ENCODE assay signal across 8 cellular contexts in genomic region chr1:10941891-10942541, GRCh38.
DNase-seq lines count a peak whose midpoint lies in the region; ATAC-seq, FAIRE-seq and TF ChIP-seq lines count a peak whose summit lies in the region.

No MANE protein-coding gene starts in this region.

- FAIRE-seq in astrocyte (lab: Jason Lieb, UNC): no peak

- H3K9me3 Mint-ChIP-seq in astrocyte (ENCODE audit: unreplicated experiment) (no peaks in the 10 kb centered on the region), immature natural killer cell (no peaks in the 10 kb centered on the region)

- peak; percentile 74 for TF ChIP-seq CTCF in astrocyte (IDR thresholded peaks at IDR 0.05; ENCODE audit: insufficient read depth, low read depth, low read length)

- no peak for ATAC-seq in GM18868 (IDR thresholded peaks at IDR 0.05; ENCODE audit: unreplicated experiment)

- H3K27me3 ChIP-seq in BLaER1: peaks cover 46% of the 10 kb centered on the region
- no peaks in the 10 kb centered on the region for H3K27me3 ChIP-seq in H7 (ENCODE audit: control insufficient read depth, insufficient read depth, low read length)
- H3K27me3 ChIP-seq in astrocyte (ENCODE audit: insufficient read depth, low read length): peaks cover 20% of the 10 kb centered on the region

- no peak overlapping the region for H3K4me3 Mint-ChIP-seq in astrocyte (ENCODE audit: unreplicated experiment)
- no peak overlapping the region for H3K4me3 Mint-ChIP-seq in immature natural killer cell

- H3K36me3 Mint-ChIP-seq in astrocyte (ENCODE audit: low read depth, unreplicated experiment) (no peaks in the 10 kb centered on the region), immature natural killer cell (no peaks in the 10 kb centered on the region)

- H2AFZ ChIP-seq in astrocyte (ENCODE audit: low read depth, low read length): peak overlapping the region; percentile 24

- DNase-seq in H7: peak; percentile 97
- peak; percentile 34 for DNase-seq in SW480 (ENCODE audit: low spot score)
- no peak for DNase-seq in astrocyte (ENCODE audit: low read depth)
- peak; percentile 50 to 57 (median 56) for DNase-seq in immature natural killer cell
- peak; percentile 66 to 76 for DNase-seq in stimulated activated CD4-positive, alpha-beta T cell treated with anti-CD3 and anti-CD28 coated beads, Interleukin-2, amount 100 ng/mL, for 48 hours
- DNase-seq in OCI-M2 (lab: John Stamatoyannopoulos, UW; ENCODE audit: unreplicated experiment): no peak

- peak overlapping the region; percentile 66 for H3K4me2 ChIP-seq in BLaER1
- peak overlapping the region; percentile 46 for H3K4me2 ChIP-seq in astrocyte (ENCODE audit: low read length)

- H3K27ac ChIP-seq in BLaER1 (no peak overlapping the region), astrocyte (ENCODE audit: low read depth, low read length) (no peak overlapping the region)

- no peaks in the 10 kb centered on the region for H3K9me3 ChIP-seq in BLaER1
- H3K9me3 ChIP-seq in astrocyte (ENCODE audit: insufficient read depth, low read depth, low read length): no peaks in the 10 kb centered on the region

- H3K9ac ChIP-seq in BLaER1 (no peak overlapping the region), astrocyte (ENCODE audit: low read length) (no peak overlapping the region)

- H4K20me1 ChIP-seq in BLaER1 (peaks cover 40% of the 10 kb centered on the region), astrocyte (ENCODE audit: insufficient read depth, low read length) (peaks cover 3% of the 10 kb centered on the region)

- no peaks in the 10 kb centered on the region for H3K79me2 ChIP-seq in astrocyte (ENCODE audit: insufficient read depth, low read length)

- H3K4me3 ChIP-seq in BLaER1: no peak overlapping the region
- H3K4me3 ChIP-seq in H7 (ENCODE audit: insufficient read depth, low read depth, low read length): no peak overlapping the region
- no peak overlapping the region for H3K4me3 ChIP-seq in astrocyte (ENCODE audit: insufficient read depth, low read depth, low read length)

- no peak overlapping the region for H3K27ac Mint-ChIP-seq in astrocyte (ENCODE audit: unreplicated experiment)
- no peak overlapping the region for H3K27ac Mint-ChIP-seq in immature natural killer cell

- H3K4me1 ChIP-seq in BLaER1 (peaks cover 66% of the 10 kb centered on the region), astrocyte (ENCODE audit: insufficient read depth, low read length) (peaks cover 12% of the 10 kb centered on the region)

- H3K36me3 ChIP-seq in BLaER1: no peaks in the 10 kb centered on the region
- no peaks in the 10 kb centered on the region for H3K36me3 ChIP-seq in H7 (replicated peaks; ENCODE audit: control insufficient read depth, insufficient read depth, low read length)
- H3K36me3 ChIP-seq in astrocyte (ENCODE audit: insufficient read depth, low read length): no peaks in the 10 kb centered on the region

- H3K27me3 Mint-ChIP-seq in astrocyte (ENCODE audit: low read depth, unreplicated experiment) (peaks cover 65% of the 10 kb centered on the region), immature natural killer cell (ENCODE audit: low read depth in 3 of 3) (peaks cover 6 to 17% (median 9%) of the 10 kb centered on the region in 3 donors)

- peaks cover 5% of the 10 kb centered on the region for H3K4me1 Mint-ChIP-seq in astrocyte (ENCODE audit: low read depth, unreplicated experiment)
- peaks cover 12 to 19% of the 10 kb centered on the region in 2 donors for H3K4me1 Mint-ChIP-seq in immature natural killer cell

Comparison
In these comparisons a context has a peak if more than half of its experiments do, and no peak if none do; other contexts are left out.
1. DNase-seq: peak in H7 (single experiment), SW480 (single experiment), immature natural killer cell (3 of 3) and stimulated activated CD4-positive, alpha-beta T cell treated with anti-CD3 and anti-CD28 coated beads, Interleukin-2, amount 100 ng/mL, for 48 hours (2 of 2); none in astrocyte (single experiment) and OCI-M2 (single experiment).